Comparison of ENCODE assay signal across 8 cellular contexts in genomic region chr11:86535773-86536172, GRCh38.
"Had no signal": no experiment of that assay in that cellular context is flagged by ENCODE, and none has a peak within 500 bp of the region (broad histone marks: within the 10 kb centered on the region; RNA-seq: fewer than 3 reads in every experiment).

No MANE protein-coding gene starts in this region.

- H3K9ac ChIP-seq: KMS-11 had no signal

- DNase-seq: H9, HCEC 1CT, KBM-7 had no signal

- ATAC-seq: GM23338 had no signal

- H3K4me2 ChIP-seq: GM23338, KMS-11 had no signal

- H3K4me3 ChIP-seq: GM23338 had no signal

- H3K27ac ChIP-seq: KMS-11 had no signal

- H3K4me1 Mint-ChIP-seq: GM23338, H9 had no signal

- H3K4me3 Mint-ChIP-seq: GM23338, H9 had no signal

- H3K9me3 Mint-ChIP-seq: H9 had no signal

- H2AFZ ChIP-seq: GM23338 had no signal

- FAIRE-seq: H1, H54, HTR-8/SVneo had no signal

- H3K27ac Mint-ChIP-seq: GM23338, H9 had no signal
